20 cellular contexts compared by ENCODE assay signal in genomic region chr17:77306790-77307478, GRCh38.
A peak's percentile ranks its signal among the peaks of the same experiment; 100 is the strongest.
DNase-seq lines count a peak whose midpoint lies in the region; ATAC-seq and TF ChIP-seq lines count a peak whose summit lies in the region.
"Had no signal": no experiment of that assay in that cellular context is flagged by ENCODE, and none has a peak within 500 bp of the region (broad histone marks: within the 10 kb centered on the region; RNA-seq: fewer than 3 reads in every experiment).

No MANE protein-coding gene starts in this region.

- no peaks in the 10 kb centered on the region for H3K27me3 Mint-ChIP-seq in Calu3 (ENCODE audit: unreplicated experiment)
- H3K27me3 Mint-ChIP-seq in CD8-positive, alpha-beta T cell (ENCODE audit: low read depth): no peaks in the 10 kb centered on the region
- H3K27me3 Mint-ChIP-seq: CD4-positive, alpha-beta T cell had no signal

- no peak overlapping the region for H2BK12ac ChIP-seq in trophoblast cell (ENCODE audit: low read length)

- WGBS in trophoblast cell (ENCODE audit: extremely low coverage, insufficient coverage, insufficient read length): no CpG with 5 or more reads among the region's 18 CpGs

- H4K20me1 ChIP-seq in PC-3 (ENCODE audit: low read length): peaks cover 68% of the 10 kb centered on the region

- no peaks in the 10 kb centered on the region for H3F3A ChIP-seq in PC-3 (ENCODE audit: low read length, unreplicated experiment)

- DNase-seq in Calu3 (no peak), RWPE2 (ENCODE audit: low spot score) (no peak), kidney tubule cell (ENCODE audit: low spot score) (peak; percentile 51), trophoblast cell (peak; percentile 61 to 72), iPS-NIHi11 (ENCODE audit: low spot score) (no peak), PC-3 (no peak)
- no peak for DNase-seq in CD8-positive, alpha-beta T cell
- DNase-seq: CD4-positive, alpha-beta T cell; GOT3; KBM-7; NCI-H2029 treated with DMSO at 0.1 percent for 48 hours; NCI-H446 treated with DMSO at 0.1 percent for 48 hours; SHP77 treated with DMSO at 0.1 percent for 48 hours; stimulated activated naive CD8-positive, alpha-beta T cell treated with anti-CD3 and anti-CD28 coated beads, Interleukin-15, Interleukin-2, amounts not matched to agents 100 U/mL and 50 U/mL, for 24 hours; upper lobe of right lung; WERI-Rb-1 had no signal

- CTCF ChIA-PET in Calu3 (lab: Charles Lee) (no interaction called here), PC-3 (lab: Charles Lee) (no interaction called here)
- CTCF ChIA-PET in CD8-positive, alpha-beta T cell (lab: Charles Lee): no interaction called here

- H3K27ac Mint-ChIP-seq in Calu3 (ENCODE audit: unreplicated experiment): peak overlapping the region; percentile 58
- no peak overlapping the region for H3K27ac Mint-ChIP-seq in CD8-positive, alpha-beta T cell
- H3K27ac Mint-ChIP-seq: CD4-positive, alpha-beta T cell; memory B cell; T-helper 1 cell treated with Interleukin-12 subunit alpha and Interleukin-12 subunit beta and Interleukin-4 antibody, amounts not matched to agents 30 μg/mL and 1 μg/mL, for 36 hours had no signal

- H2AFZ ChIP-seq in trophoblast cell (ENCODE audit: insufficient read depth, low read length, poor library complexity) (no peak overlapping the region), PC-3 (ENCODE audit: low read length) (no peak overlapping the region)

- H3K36me3 ChIP-seq in RWPE2 (ENCODE audit: low read depth) (peaks cover 91% of the 10 kb centered on the region), trophoblast cell (ENCODE audit: control insufficient read depth in 1 of 2, insufficient read depth in 2 of 2, low read length in 2 of 2) (peaks cover 0 to 4% of the 10 kb centered on the region in 2 experiments), PC-3 (ENCODE audit: low read depth, low read length) (peaks cover 60% of the 10 kb centered on the region)
- H3K36me3 ChIP-seq in CD8-positive, alpha-beta T cell (ENCODE audit: insufficient read depth, low read length): no peaks in the 10 kb centered on the region
- H3K36me3 ChIP-seq: right atrium auricular region, upper lobe of right lung had no signal

- intact Hi-C loops in Calu3 (cut with micrococcal nuclease; ENCODE audit: unreplicated experiment) (no loop called here), PC-3 (cut with micrococcal nuclease) (no loop called here)
- intact Hi-C loops in CD8-positive, alpha-beta T cell (cut with DNase I, micrococcal nuclease): no loop called here

- H3K4me2 ChIP-seq in trophoblast cell (ENCODE audit: low read length) (no peak overlapping the region), PC-3 (ENCODE audit: low read length) (no peak overlapping the region)

- no peaks in the 10 kb centered on the region for H3K9me3 Mint-ChIP-seq in Calu3 (ENCODE audit: low read depth, unreplicated experiment)
- no peaks in the 10 kb centered on the region for H3K9me3 Mint-ChIP-seq in CD8-positive, alpha-beta T cell
- H3K9me3 Mint-ChIP-seq: CD4-positive, alpha-beta T cell; memory B cell; T-helper 1 cell treated with Interleukin-12 subunit alpha and Interleukin-12 subunit beta and Interleukin-4 antibody, amounts not matched to agents 30 μg/mL and 1 μg/mL, for 36 hours had no signal

- H3K27me3 ChIP-seq in RWPE2 (ENCODE audit: insufficient read depth, poor library complexity, severe bottlenecking): no peaks in the 10 kb centered on the region
- no peaks in the 10 kb centered on the region for H3K27me3 ChIP-seq in trophoblast cell (ENCODE audit: insufficient read depth, low read length)
- no peaks in the 10 kb centered on the region for H3K27me3 ChIP-seq in CD8-positive, alpha-beta T cell (ENCODE audit: insufficient read depth, low read length)
- H3K27me3 ChIP-seq in PC-3 (ENCODE audit: low read length): no peaks in the 10 kb centered on the region
- H3K27me3 ChIP-seq: right atrium auricular region, upper lobe of right lung had no signal

- H3K79me2 ChIP-seq in trophoblast cell (ENCODE audit: control insufficient read depth, insufficient read depth, low read length, poor library complexity) (no peaks in the 10 kb centered on the region), PC-3 (ENCODE audit: low read length) (peaks cover 95% of the 10 kb centered on the region)

- ATAC-seq in RWPE2 (ENCODE audit: low read depth): no peak
- no peak for ATAC-seq in HG03135 (IDR thresholded peaks at IDR 0.05; ENCODE audit: unreplicated experiment)
- ATAC-seq in CD8-positive, alpha-beta T cell: no peak
- ATAC-seq in PC-3: no peak
- ATAC-seq: stimulated activated naive CD8-positive, alpha-beta T cell treated with anti-CD3 and anti-CD28 coated beads, Interleukin-15, Interleukin-2, amounts not matched to agents 100 U/mL and 50 U/mL, for 24 hours; upper lobe of right lung had no signal

- no peak overlapping the region for H3K23ac ChIP-seq in trophoblast cell (ENCODE audit: low read length)

- TF ChIP-seq CTCF in Calu3 (IDR thresholded peaks at IDR 0.05; ENCODE audit: unreplicated experiment): no peak
- TF ChIP-seq CTCF in RWPE2 (IDR thresholded peaks at IDR 0.05; ENCODE audit: poor library complexity, severe bottlenecking): no peak
- TF ChIP-seq CTCF in CD8-positive, alpha-beta T cell (IDR thresholded peaks at IDR 0.05): no peak
- no peak for TF ChIP-seq CTCF in PC-3 (conservative IDR thresholded peaks at IDR 0.05; ENCODE audit: low read depth, low read length)

- H2BK5ac ChIP-seq in trophoblast cell (ENCODE audit: low read depth, low read length, poor library complexity): no peak overlapping the region

- peak overlapping the region; percentile 67 for H4K91ac ChIP-seq in trophoblast cell (ENCODE audit: low read depth, low read length)

- H3K4me1 Mint-ChIP-seq in Calu3 (ENCODE audit: low read depth, unreplicated experiment): peaks cover 42% of the 10 kb centered on the region
- no peaks in the 10 kb centered on the region for H3K4me1 Mint-ChIP-seq in CD8-positive, alpha-beta T cell (ENCODE audit: low read depth)

- H4K8ac ChIP-seq in trophoblast cell (ENCODE audit: low read depth, low read length): peak overlapping the region; percentile 3

- H3K4me1 ChIP-seq in RWPE2 (ENCODE audit: insufficient read depth, poor library complexity, severe bottlenecking): peaks cover 41% of the 10 kb centered on the region
- peaks cover 25 to 26% of the 10 kb centered on the region in 2 experiments for H3K4me1 ChIP-seq in trophoblast cell (ENCODE audit: control insufficient read depth in 1 of 2, insufficient read depth in 2 of 2, low read length in 2 of 2)
- H3K4me1 ChIP-seq in CD8-positive, alpha-beta T cell (ENCODE audit: insufficient read depth, low read length): no peaks in the 10 kb centered on the region
- H3K4me1 ChIP-seq in PC-3 (ENCODE audit: insufficient read depth, low read length): peaks cover 28% of the 10 kb centered on the region
- H3K4me1 ChIP-seq: upper lobe of right lung had no signal

- H3K9me3 ChIP-seq in RWPE2 (ENCODE audit: severe bottlenecking) (no peaks in the 10 kb centered on the region), trophoblast cell (ENCODE audit: insufficient read depth, low read depth, low read length) (peaks cover 1% of the 10 kb centered on the region), PC-3 (ENCODE audit: low read length) (no peaks in the 10 kb centered on the region)
- no peaks in the 10 kb centered on the region for H3K9me3 ChIP-seq in CD8-positive, alpha-beta T cell (ENCODE audit: low read length)
- H3K9me3 ChIP-seq: right atrium auricular region, upper lobe of right lung had no signal

- BruUV-seq in Calu3 (replicated peaks; lab: Mats Ljungman, UMichigan) (no TSS peak), PC-3 (replicated peaks; lab: Mats Ljungman, UMichigan) (no TSS peak)

- no peak overlapping the region for H4K12ac ChIP-seq in trophoblast cell (ENCODE audit: low read depth, low read length)

- peak overlapping the region; percentile 15 for H3K14ac ChIP-seq in trophoblast cell (ENCODE audit: low read length)

- H3K27ac ChIP-seq in RWPE2 (ENCODE audit: poor library complexity, severe bottlenecking) (peak overlapping the region; percentile 36), trophoblast cell (ENCODE audit: low read depth, low read length) (no peak overlapping the region), PC-3 (ENCODE audit: low read length) (no peak overlapping the region)
- H3K27ac ChIP-seq in CD8-positive, alpha-beta T cell (ENCODE audit: low read depth, low read length): no peak overlapping the region
- H3K27ac ChIP-seq: right atrium auricular region, upper lobe of right lung had no signal

- POLR2A ChIA-PET in CD8-positive, alpha-beta T cell (lab: Charles Lee): no interaction called here
- POLR2A ChIA-PET in PC-3 (lab: Charles Lee; ENCODE audit: unreplicated experiment): no interaction called here

- H3K4me3 Mint-ChIP-seq in Calu3 (ENCODE audit: low read depth, unreplicated experiment): peak overlapping the region; percentile 40
- no peak overlapping the region for H3K4me3 Mint-ChIP-seq in CD8-positive, alpha-beta T cell
- H3K4me3 Mint-ChIP-seq: CD4-positive, alpha-beta T cell; memory B cell; T-helper 1 cell treated with Interleukin-12 subunit alpha and Interleukin-12 subunit beta and Interleukin-4 antibody, amounts not matched to agents 30 μg/mL and 1 μg/mL, for 36 hours had no signal

- no peak overlapping the region for H3K4ac ChIP-seq in trophoblast cell (ENCODE audit: low read depth, low read length)

- H3K9ac ChIP-seq in trophoblast cell (ENCODE audit: low read length): no peak overlapping the region
- no peak overlapping the region for H3K9ac ChIP-seq in PC-3 (ENCODE audit: low read length)

- H3K4me3 ChIP-seq in RWPE2 (ENCODE audit: severe bottlenecking) (no peak overlapping the region), trophoblast cell (ENCODE audit: low read depth, low read length) (no peak overlapping the region), PC-3 (ENCODE audit: low read length) (no peak overlapping the region)
- H3K4me3 ChIP-seq in CD8-positive, alpha-beta T cell (ENCODE audit: low read depth, low read length): no peak overlapping the region
- H3K4me3 ChIP-seq: right atrium auricular region, upper lobe of right lung had no signal

- peaks cover 83% of the 10 kb centered on the region for H3K36me3 Mint-ChIP-seq in Calu3 (ENCODE audit: insufficient read depth, unreplicated experiment)
- H3K36me3 Mint-ChIP-seq in CD8-positive, alpha-beta T cell: no peaks in the 10 kb centered on the region
- H3K36me3 Mint-ChIP-seq: memory B cell had no signal

- H3K79me1 ChIP-seq in trophoblast cell (ENCODE audit: low read length): peaks cover 7% of the 10 kb centered on the region

- H3K9me2 ChIP-seq in PC-3 (replicated peaks; ENCODE audit: low read length): no peaks in the 10 kb centered on the region

- H2AK5ac ChIP-seq in trophoblast cell (ENCODE audit: low read length): peak overlapping the region; percentile 17

- H2BK120ac ChIP-seq in trophoblast cell (ENCODE audit: insufficient read depth, low read length, poor library complexity): peak overlapping the region; percentile 45

- H3K18ac ChIP-seq in trophoblast cell (ENCODE audit: low read length): no peak overlapping the region

Comparison
In these comparisons a context has a peak if more than half of its experiments do, and no peak if none do; other contexts are left out.
1. DNase-seq: peak in kidney tubule cell (single experiment) and trophoblast cell (2 of 2); none in Calu3 (single experiment), RWPE2 (single experiment), iPS-NIHi11 (single experiment), CD8-positive, alpha-beta T cell (0 of 7) and PC-3 (single experiment).